Comparison of ENCODE assay signal across 9 cellular contexts in genomic region chr2:23988371-23988770, GRCh38. TPM values are rescaled to one million over a fixed set of nuclear protein-coding genes. Genes with fewer than 3 reads are reported as not detected.
DNase-seq lines count a peak whose midpoint lies in the region; ATAC-seq lines count a peak whose summit lies in the region.
"Had no signal": no experiment of that assay in that cellular context is flagged by ENCODE, and none has a peak within 500 bp of the region (broad histone marks: within the 10 kb centered on the region; RNA-seq: fewer than 3 reads in every experiment).

No MANE protein-coding gene starts in this region.

- DNase-seq in SIG-M5 treated with dmso at 0.1 percent for 504 hours (lab: John Stamatoyannopoulos, UW; ENCODE audit: unreplicated experiment) (peak; percentile 28), SIG-M5 (lab: John Stamatoyannopoulos, UW) (no peak), M059J (ENCODE audit: low read depth) (peak; percentile 31), astrocyte of the hippocampus (ENCODE audit: low read depth, low spot score) (peak; percentile 12), renal cortical epithelial cell (ENCODE audit: low read depth) (peak; percentile 40), NCI-H2029 (lab: John Stamatoyannopoulos, UW) (no peak)
- DNase-seq: NCI-H526 treated with DMSO at 0.1 percent for 48 hours had no signal

- ATAC-seq in HG03520 (IDR thresholded peaks at IDR 0.05; ENCODE audit: unreplicated experiment) = no peak
- ATAC-seq in GM21619 (IDR thresholded peaks at IDR 0.05; ENCODE audit: unreplicated experiment) = no peak

RNA-seq across cellular contexts. Expression of gene MFSD2B, which starts 21.5 kb away (rescaled TPM):
- total RNA-seq in M059J (2014; rRNA removed; shearing (Covaris generic)) = not detected in 2 replicates
- 0.05 and 0.35 TPM in 2 replicates for total RNA-seq in renal cortical epithelial cell

RNA-seq across cellular contexts. Expression of gene UBXN2A, which starts 48.1 kb away (rescaled TPM):
- total RNA-seq in M059J (2014; rRNA removed; shearing (Covaris generic)) = 8.8 and 18.8 TPM in 2 replicates
- total RNA-seq in renal cortical epithelial cell = 14.1 and 20.7 TPM in 2 replicates

RNA-seq across cellular contexts. Expression of gene WDCP, which starts 58.8 kb away (rescaled TPM):
- 12.1 and 12.8 TPM in 2 replicates for total RNA-seq in M059J (2014; rRNA removed; shearing (Covaris generic))
- 8.7 and 14.3 TPM in 2 replicates for total RNA-seq in renal cortical epithelial cell

Comparison
In these comparisons a context has a peak if more than half of its experiments do, and no peak if none do; other contexts are left out.
1. DNase-seq: peak in SIG-M5 treated with dmso at 0.1 percent for 504 hours (single experiment), M059J (single experiment), astrocyte of the hippocampus (single experiment) and renal cortical epithelial cell (single experiment); none in SIG-M5 (single experiment) and NCI-H2029 (single experiment).